2 cellular contexts compared by ENCODE assay signal in genomic region chr4:52028970-52029369, GRCh38.
TF ChIP-seq lines count a peak whose summit lies in the region.

No MANE protein-coding gene starts in this region.

TF ChIP-seq in IMR-90, 13 proteins besides CTCF, POLR2A, EP300 and RAD21:
- TF ChIP-seq NFE2L2 (IDR thresholded peaks at IDR 0.05; ENCODE audit: low read depth, low read length) (peak; percentile 48; the same call in 1 of the 2 replicates), USF2 (IDR thresholded peaks at IDR 0.05; ENCODE audit: low read depth, low read length) (no peak), RCOR1 (IDR thresholded peaks at IDR 0.05; ENCODE audit: insufficient replicate concordance, low read length) (no peak), FOS (IDR thresholded peaks at IDR 0.05; ENCODE audit: low read depth, low read length) (peak; percentile 71)

TF ChIP-seq in GM23338, 12 proteins besides CTCF, POLR2A, EP300 and RAD21:
- TF ChIP-seq ETS1 (IDR thresholded peaks at IDR 0.05) (no peak), ZNF331 (CRISPR knock-in tag; IDR thresholded peaks at IDR 0.05; ENCODE audit: low read depth) (no peak), EZH2 (IDR thresholded peaks at IDR 0.05; ENCODE audit: low read depth, unreplicated experiment) (no peak), NANOG (IDR thresholded peaks at IDR 0.05; ENCODE audit: borderline replicate concordance) (no peak), CREB1 (CRISPR knock-in tag; IDR thresholded peaks at IDR 0.05; ENCODE audit: low read depth) (no peak), REST (IDR thresholded peaks at IDR 0.05; ENCODE audit: unreplicated experiment) (no peak), ZNF114 (CRISPR knock-in tag; IDR thresholded peaks at IDR 0.05) (no peak), EZH2phosphoT487 (IDR thresholded peaks at IDR 0.05; ENCODE audit: unreplicated experiment) (no peak), STAT1 (IDR thresholded peaks at IDR 0.05; ENCODE audit: unreplicated experiment) (no peak), ZNF462 (CRISPR knock-in tag; IDR thresholded peaks at IDR 0.05) (no peak), JUNB (IDR thresholded peaks at IDR 0.05; ENCODE audit: unreplicated experiment) (no peak), POLR2AphosphoS5 (IDR thresholded peaks at IDR 0.05; ENCODE audit: low read depth) (no peak)
